1 cellular context compared by ENCODE assay signal in the genomic region with DNA sequence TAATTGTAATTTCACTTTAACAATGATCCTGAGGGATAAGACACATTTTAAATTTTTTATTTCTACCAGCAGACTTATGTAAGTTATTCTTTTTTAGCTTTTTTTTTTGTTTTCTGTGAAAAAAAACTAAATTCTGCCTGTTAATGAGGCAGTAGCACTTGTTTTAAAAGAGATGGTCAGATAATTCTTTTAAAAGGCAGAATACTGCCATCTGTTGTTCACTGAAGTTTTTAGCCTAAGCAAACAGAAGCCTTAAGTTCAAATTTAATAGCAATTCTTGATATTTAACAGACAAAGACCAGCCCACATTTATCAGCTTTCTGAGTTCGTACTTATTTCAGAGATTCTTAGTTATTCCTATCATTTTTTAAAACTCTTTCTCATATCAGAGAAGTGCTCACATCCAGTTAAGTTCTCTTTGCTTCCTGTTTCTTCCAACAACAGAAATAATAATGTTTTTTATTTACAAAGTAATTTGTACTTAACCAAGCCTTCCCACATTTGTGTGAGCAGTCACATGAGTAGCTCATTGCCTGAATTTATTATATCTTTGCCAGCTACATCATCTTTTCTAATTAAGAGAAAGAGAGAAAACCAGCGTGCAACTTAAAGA.
TF ChIP-seq lines count a peak whose summit lies in the region.

No MANE protein-coding gene starts in this region.

TF ChIP-seq in H1, 55 proteins besides CTCF, POLR2A, EP300 and RAD21 (continued from another document):
- TF ChIP-seq SAP30 (IDR thresholded peaks at IDR 0.05; ENCODE audit: insufficient read depth, insufficient replicate concordance, low read length): no peak
- TF ChIP-seq JUN (IDR thresholded peaks at IDR 0.05; ENCODE audit: low read depth, low read length): no peak
- TF ChIP-seq YY1 (IDR thresholded peaks at IDR 0.05; ENCODE audit: low read depth, low read length): no peak
- no peak for TF ChIP-seq SP1 (IDR thresholded peaks at IDR 0.05; ENCODE audit: low read depth, low read length)
- TF ChIP-seq KDM4A (IDR thresholded peaks at IDR 0.05; ENCODE audit: low read depth, low read length, severe bottlenecking): no peak
- no peak for TF ChIP-seq ASH2L (IDR thresholded peaks at IDR 0.05; ENCODE audit: low read length)
